11 cellular contexts compared by ENCODE assay signal in genomic region chr11:12725047-12725862, GRCh38. TPM values are rescaled to one million over a fixed set of nuclear protein-coding genes. Genes with fewer than 3 reads are reported as not detected.
DNase-seq lines count a peak whose midpoint lies in the region; ATAC-seq and TF ChIP-seq lines count a peak whose summit lies in the region.
"Had no signal": no experiment of that assay in that cellular context is flagged by ENCODE, and none has a peak within 500 bp of the region (broad histone marks: within the 10 kb centered on the region; RNA-seq: fewer than 3 reads in every experiment).

No MANE protein-coding gene starts in this region.

- H3K36me3 ChIP-seq in PC-3 (ENCODE audit: low read depth, low read length) (0 out of 2 replicates have a peak, but pooled peaks cover 2% of the 10 kb centered on the region), endodermal cell (ENCODE audit: control insufficient read depth, insufficient read depth, low read length) (peaks cover 12% of the 10 kb centered on the region), muscle layer of colon (ENCODE audit: insufficient read depth, low read length) (no peaks in the 10 kb centered on the region), upper lobe of right lung (no peaks in the 10 kb centered on the region), ascending aorta (no peaks in the 10 kb centered on the region)
- H3K36me3 ChIP-seq: right lobe of liver had no signal

- H3K27me3 Mint-ChIP-seq in endodermal cell (ENCODE audit: insufficient read depth): no peaks in the 10 kb centered on the region

- peak overlapping the region; percentile 90 for H3K27ac Mint-ChIP-seq in endodermal cell
- H3K27ac Mint-ChIP-seq: activated CD4-positive, alpha-beta T cell treated with anti-CD3 and anti-CD28 coated beads, Interleukin-2, amount 10 ng/mL, durations not matched to agents 7 days and 5 days; activated naive CD4-positive, alpha-beta T cell treated with anti-CD3 and anti-CD28 coated beads, Interleukin-2, amount 50 U/mL, for 24 hours had no signal

- H2AFZ ChIP-seq in PC-3 (ENCODE audit: low read length): no peak overlapping the region

- peaks cover 64% of the 10 kb centered on the region for H3K4me1 Mint-ChIP-seq in endodermal cell
- H3K4me1 Mint-ChIP-seq: activated naive CD4-positive, alpha-beta T cell treated with anti-CD3 and anti-CD28 coated beads, Interleukin-2, amount 50 U/mL, for 24 hours had no signal

- H3K9me3 ChIP-seq in PC-3 (ENCODE audit: low read length) (no peaks in the 10 kb centered on the region), endodermal cell (ENCODE audit: control insufficient read depth, low read length) (no peaks in the 10 kb centered on the region), muscle layer of colon (ENCODE audit: low read length) (no peaks in the 10 kb centered on the region), upper lobe of right lung (no peaks in the 10 kb centered on the region), ascending aorta (no peaks in the 10 kb centered on the region)
- H3K9me3 ChIP-seq: right lobe of liver had no signal

- ATAC-seq in PC-3 (no peak), upper lobe of right lung (no peak), GM19324 (IDR thresholded peaks at IDR 0.05; ENCODE audit: low FRiP score, unreplicated experiment) (no peak)

- peak overlapping the region; percentile 92 for H3K4me2 ChIP-seq in PC-3 (ENCODE audit: low read length)

- peak overlapping the region; percentile 74 for H3K9ac ChIP-seq in PC-3 (ENCODE audit: low read length)
- H3K9ac ChIP-seq in endodermal cell (ENCODE audit: extremely low read depth, low read length, poor library complexity, severe bottlenecking): no peak overlapping the region
- H3K9ac ChIP-seq in muscle layer of colon (ENCODE audit: low read length): no peak overlapping the region

- intact Hi-C loops in PC-3 (cut with micrococcal nuclease) (loop anchor here (2.0 kb wide), 2 partner anchors 46 to 78 kb away; no protein-coding TSS in a partner anchor), upper lobe of right lung (cut with DNase I) (no loop called here), ascending aorta (cut with DNase I) (no loop called here)

- no peaks in the 10 kb centered on the region for H3K9me2 ChIP-seq in PC-3 (replicated peaks; ENCODE audit: low read length)

- peaks cover 12% of the 10 kb centered on the region for H3F3A ChIP-seq in PC-3 (ENCODE audit: low read length, unreplicated experiment)

- H3K9me3 Mint-ChIP-seq in endodermal cell: no peaks in the 10 kb centered on the region
- H3K9me3 Mint-ChIP-seq: activated CD4-positive, alpha-beta T cell treated with anti-CD3 and anti-CD28 coated beads, Interleukin-2, amount 10 ng/mL, durations not matched to agents 7 days and 5 days; activated naive CD4-positive, alpha-beta T cell treated with anti-CD3 and anti-CD28 coated beads, Interleukin-2, amount 50 U/mL, for 24 hours had no signal

- POLR2A ChIA-PET in PC-3 (lab: Charles Lee; ENCODE audit: unreplicated experiment): no interaction called here

- no peak overlapping the region for H3K4me3 Mint-ChIP-seq in endodermal cell
- H3K4me3 Mint-ChIP-seq: activated CD4-positive, alpha-beta T cell treated with anti-CD3 and anti-CD28 coated beads, Interleukin-2, amount 10 ng/mL, durations not matched to agents 7 days and 5 days; activated naive CD4-positive, alpha-beta T cell treated with anti-CD3 and anti-CD28 coated beads, Interleukin-2, amount 50 U/mL, for 24 hours had no signal

- BruUV-seq in PC-3 (replicated peaks; lab: Mats Ljungman, UMichigan): TSS peak; percentile 14

- H3K36me3 Mint-ChIP-seq in endodermal cell (ENCODE audit: low read depth): peaks cover 2% of the 10 kb centered on the region

- DNase-seq in PC-3: peak; percentile 42
- no peak for DNase-seq in endodermal cell
- DNase-seq in upper lobe of right lung: no peak
- DNase-seq in activated T-cell treated with anti-CD3 and anti-CD28 coated beads, Interleukin-2, amount 50 U/mL, for 1 hour: no peak
- no peak for DNase-seq in ascending aorta (ENCODE audit: low spot score in 2 of 2)
- DNase-seq: activated CD4-positive, alpha-beta T cell treated with anti-CD3 and anti-CD28 coated beads, Interleukin-2, amount 10 ng/mL, durations not matched to agents 7 days and 5 days; NCI-H524 treated with DMSO at 0.1 percent for 48 hours had no signal

- H4K20me1 ChIP-seq in PC-3 (ENCODE audit: low read length): no peaks in the 10 kb centered on the region

- H3K27me3 ChIP-seq in PC-3 (ENCODE audit: low read length) (no peaks in the 10 kb centered on the region), endodermal cell (ENCODE audit: control insufficient read depth, insufficient read depth, low read length, poor library complexity, severe bottlenecking) (no peaks in the 10 kb centered on the region), muscle layer of colon (ENCODE audit: control insufficient read depth in 1 of 2, insufficient read depth in 2 of 2, low read length in 2 of 2) (no peaks in the 10 kb centered on the region), upper lobe of right lung (no peaks in the 10 kb centered on the region), ascending aorta (no peaks in the 10 kb centered on the region)
- H3K27me3 ChIP-seq: right lobe of liver had no signal

- TF ChIP-seq CTCF in PC-3 (conservative IDR thresholded peaks at IDR 0.05; ENCODE audit: low read depth, low read length): no peak
- no peak for TF ChIP-seq CTCF in endodermal cell (conservative IDR thresholded peaks at IDR 0.05)
- no peak for TF ChIP-seq CTCF in upper lobe of right lung (IDR thresholded peaks at IDR 0.05)
- TF ChIP-seq CTCF in ascending aorta (IDR thresholded peaks at IDR 0.05): no peak

- H3K27ac ChIP-seq in PC-3 (ENCODE audit: low read length) (peak overlapping the region; percentile 99), endodermal cell (ENCODE audit: low read depth, low read length) (no peak overlapping the region), muscle layer of colon (ENCODE audit: low read depth, low read length) (peak overlapping the region; percentile 71), upper lobe of right lung (peak overlapping the region; percentile 17), ascending aorta (no peak overlapping the region)
- H3K27ac ChIP-seq: right lobe of liver had no signal

- CTCF ChIA-PET in PC-3 (lab: Charles Lee): no interaction called here

- H3K4me1 ChIP-seq in PC-3 (ENCODE audit: insufficient read depth, low read length): peaks cover 98% of the 10 kb centered on the region
- peaks cover 31% of the 10 kb centered on the region for H3K4me1 ChIP-seq in endodermal cell (ENCODE audit: control insufficient read depth, insufficient read depth, low read length)
- H3K4me1 ChIP-seq in muscle layer of colon (ENCODE audit: insufficient read depth, low read length): peaks cover 83% of the 10 kb centered on the region
- H3K4me1 ChIP-seq in upper lobe of right lung: peaks cover 35% of the 10 kb centered on the region
- H3K4me1 ChIP-seq in ascending aorta: peaks cover 0 to 17% of the 10 kb centered on the region in 2 donors

- H3K4me3 ChIP-seq in PC-3 (ENCODE audit: low read length) (peak overlapping the region; percentile 62), endodermal cell (ENCODE audit: low read length) (no peak overlapping the region), muscle layer of colon (ENCODE audit: low read depth in 1 of 2, low read length in 2 of 2) (no peak overlapping the region), upper lobe of right lung (no peak overlapping the region), ascending aorta (no peak overlapping the region)
- H3K4me3 ChIP-seq: right lobe of liver had no signal

- WGBS in endodermal cell (ENCODE audit: insufficient coverage in 1 of 2, insufficient read length in 1 of 2), 2 experiments: 96 to 97% methylated on average over 5 to 8 of the region's 8 CpGs

- H3K79me2 ChIP-seq in PC-3 (ENCODE audit: low read length): peaks cover 87% of the 10 kb centered on the region

RNA-seq across cellular contexts. Expression of gene TEAD1, which starts 51.0 kb away (rescaled TPM):
- total RNA-seq in PC-3 (2014; rRNA removed) (70.2 and 148 TPM in 2 replicates), endodermal cell (10 to 100 TPM; 76.4 to 94.4 TPM), upper lobe of right lung (72.3 TPM), ascending aorta (112 TPM)
- 103 TPM for polyA plus RNA-seq in endodermal cell (2013, experiment 1 of 2)
- polyA plus RNA-seq in endodermal cell (2013, experiment 2 of 2): 109 TPM

Comparison
In these comparisons a context has a peak if more than half of its experiments do, and no peak if none do; other contexts are left out.
1. H3K27ac ChIP-seq: peak in PC-3 (single experiment), muscle layer of colon (single experiment) and upper lobe of right lung (single experiment); none in endodermal cell (single experiment) and ascending aorta (0 of 2).